17 cellular contexts compared by ENCODE assay signal in genomic region chr11:24457985-24458384, GRCh38.
DNase-seq lines count a peak whose midpoint lies in the region.
"Had no signal": no experiment of that assay in that cellular context is flagged by ENCODE, and none has a peak within 500 bp of the region (broad histone marks: within the 10 kb centered on the region; RNA-seq: fewer than 3 reads in every experiment).

No MANE protein-coding gene starts in this region.

- DNase-seq in COR-L47 (lab: John Stamatoyannopoulos, UW) (peak; percentile 22), DMS53 treated with DMSO at 0.1 percent for 48 hours (lab: John Stamatoyannopoulos, UW; ENCODE audit: unreplicated experiment) (peak; percentile 75), NCI-H345 treated with DMSO at 0.1 percent for 48 hours (lab: John Stamatoyannopoulos, UW; ENCODE audit: unreplicated experiment) (peak; percentile 7), NCI-H69 (lab: John Stamatoyannopoulos, UW) (peak; percentile 85), NCI-H748 treated with DMSO at 0.1 percent for 48 hours (lab: John Stamatoyannopoulos, UW) (no peak), AG20443 (ENCODE audit: low spot score) (no peak), SHP77 (lab: John Stamatoyannopoulos, UW) (no peak), epidermal melanocyte (ENCODE audit: insufficient read length, low spot score) (no peak)
- DNase-seq: 8988T; ACHN; C1 segment of cervical spinal cord; CD4-positive, alpha-beta memory T cell; DMS153; DMS79 treated with DMSO at 0.1 percent for 48 hours; GF-D8; GOT3; HCEC 1CT had no signal

Comparison
In these comparisons a context has a peak if more than half of its experiments do, and no peak if none do; other contexts are left out.
1. DNase-seq: peak in COR-L47 (single experiment), DMS53 treated with DMSO at 0.1 percent for 48 hours (single experiment), NCI-H345 treated with DMSO at 0.1 percent for 48 hours (single experiment) and NCI-H69 (single experiment); none in NCI-H748 treated with DMSO at 0.1 percent for 48 hours (single experiment), AG20443 (single experiment), SHP77 (0 of 2) and epidermal melanocyte (single experiment).